Comparison of ENCODE assay signal across 13 cellular contexts in genomic region chr7:1520574-1521234, GRCh38. TPM values are rescaled to one million over a fixed set of nuclear protein-coding genes. Genes with fewer than 3 reads are reported as not detected.
DNase-seq lines count a peak whose midpoint lies in the region; ATAC-seq and TF ChIP-seq lines count a peak whose summit lies in the region.
"Had no signal": no experiment of that assay in that cellular context is flagged by ENCODE, and none has a peak within 500 bp of the region (broad histone marks: within the 10 kb centered on the region; RNA-seq: fewer than 3 reads in every experiment).

No MANE protein-coding gene starts in this region.

- DNase-seq in activated naive CD4-positive, alpha-beta T cell treated with anti-CD3 and anti-CD28 coated beads, Interleukin-2, amount 50 U/mL, for 72 hours (ENCODE audit: low spot score in 2 of 2) = no peak
- peak; percentile 97 for DNase-seq in SW480 (ENCODE audit: low spot score)
- DNase-seq in fibroblast of the aortic adventitia (ENCODE audit: low read depth) = peak; percentile 63
- no peak for DNase-seq in type B pancreatic cell (ENCODE audit: extremely low spot score, unreplicated experiment)
- no peak for DNase-seq in WERI-Rb-1
- DNase-seq in GF-D8 (lab: John Stamatoyannopoulos, UW) = no peak
- DNase-seq: NCI-H1105 treated with DMSO at 0.1 percent for 48 hours, retina had no signal

- H3K9me3 Mint-ChIP-seq in activated naive CD4-positive, alpha-beta T cell treated with anti-CD3 and anti-CD28 coated beads, Interleukin-2, amount 50 U/mL, for 24 hours = peaks cover 4% of the 10 kb centered on the region
- H3K9me3 Mint-ChIP-seq in activated naive CD4-positive, alpha-beta T cell treated with anti-CD3 and anti-CD28 coated beads, Interleukin-2, amount 50 U/mL, for 72 hours = peaks cover 4 to 5% of the 10 kb centered on the region in 2 donors
- peaks cover 5% of the 10 kb centered on the region for H3K9me3 Mint-ChIP-seq in type B pancreatic cell

- no peaks in the 10 kb centered on the region for H3K36me3 ChIP-seq in WERI-Rb-1
- H3K36me3 ChIP-seq: ascending aorta, tibial artery had no signal

- no peaks in the 10 kb centered on the region for H3K27me3 ChIP-seq in WERI-Rb-1 (ENCODE audit: insufficient read depth, low read depth, severe bottlenecking)
- H3K27me3 ChIP-seq: ascending aorta had no signal

- ATAC-seq in activated naive CD4-positive, alpha-beta T cell treated with anti-CD3 and anti-CD28 coated beads, Interleukin-2, amount 50 U/mL, for 72 hours = no peak
- ATAC-seq in HG03139 (IDR thresholded peaks at IDR 0.05; ENCODE audit: unreplicated experiment) = no peak

- H3K27ac Mint-ChIP-seq in activated naive CD4-positive, alpha-beta T cell treated with anti-CD3 and anti-CD28 coated beads, Interleukin-2, amount 50 U/mL, for 24 hours = peak overlapping the region; percentile 51
- H3K27ac Mint-ChIP-seq in activated naive CD4-positive, alpha-beta T cell treated with anti-CD3 and anti-CD28 coated beads, Interleukin-2, amount 50 U/mL, for 72 hours = no peak overlapping the region
- H3K27ac Mint-ChIP-seq in type B pancreatic cell = peak overlapping the region; percentile 22
- H3K27ac Mint-ChIP-seq: memory B cell had no signal

- H3K4me1 Mint-ChIP-seq in activated naive CD4-positive, alpha-beta T cell treated with anti-CD3 and anti-CD28 coated beads, Interleukin-2, amount 50 U/mL, for 24 hours = peaks cover 8% of the 10 kb centered on the region
- H3K4me1 Mint-ChIP-seq in type B pancreatic cell (ENCODE audit: unreplicated experiment) = no peaks in the 10 kb centered on the region

- no peak for TF ChIP-seq CTCF in fibroblast of the aortic adventitia (IDR thresholded peaks at IDR 0.05; ENCODE audit: insufficient read depth, low read length)
- TF ChIP-seq CTCF in type B pancreatic cell (conservative IDR thresholded peaks at IDR 0.05) = no peak
- no peak for TF ChIP-seq CTCF in WERI-Rb-1 (IDR thresholded peaks at IDR 0.05; ENCODE audit: low read depth, low read length)

- peaks cover 3% of the 10 kb centered on the region for H3K9me3 ChIP-seq in WERI-Rb-1 (ENCODE audit: severe bottlenecking)
- H3K9me3 ChIP-seq: ascending aorta, tibial artery had no signal

- H3K4me3 ChIP-seq in fibroblast of the aortic adventitia (ENCODE audit: low read depth, low read length) = no peak overlapping the region
- no peak overlapping the region for H3K4me3 ChIP-seq in WERI-Rb-1 (ENCODE audit: low read depth, low read length)
- H3K4me3 ChIP-seq: ascending aorta, tibial artery had no signal

- H3K27ac ChIP-seq in WERI-Rb-1 = no peak overlapping the region

- no peak overlapping the region for H3K4me3 Mint-ChIP-seq in activated naive CD4-positive, alpha-beta T cell treated with anti-CD3 and anti-CD28 coated beads, Interleukin-2, amount 50 U/mL, for 24 hours
- no peak overlapping the region for H3K4me3 Mint-ChIP-seq in type B pancreatic cell
- H3K4me3 Mint-ChIP-seq: memory B cell had no signal

- no peaks in the 10 kb centered on the region for H3K27me3 Mint-ChIP-seq in activated naive CD4-positive, alpha-beta T cell treated with anti-CD3 and anti-CD28 coated beads, Interleukin-2, amount 50 U/mL, for 24 hours
- H3K27me3 Mint-ChIP-seq in type B pancreatic cell = peaks cover 10% of the 10 kb centered on the region

- peaks cover 6% of the 10 kb centered on the region for H3K36me3 Mint-ChIP-seq in activated naive CD4-positive, alpha-beta T cell treated with anti-CD3 and anti-CD28 coated beads, Interleukin-2, amount 50 U/mL, for 24 hours
- peaks cover 6 to 13% of the 10 kb centered on the region in 2 donors for H3K36me3 Mint-ChIP-seq in activated naive CD4-positive, alpha-beta T cell treated with anti-CD3 and anti-CD28 coated beads, Interleukin-2, amount 50 U/mL, for 72 hours
- no peaks in the 10 kb centered on the region for H3K36me3 Mint-ChIP-seq in type B pancreatic cell

RNA-seq across cellular contexts. Expression of gene MAFK, which starts 9.8 kb away (rescaled TPM):
- total RNA-seq in activated naive CD4-positive, alpha-beta T cell treated with anti-CD3 and anti-CD28 coated beads, Interleukin-2, amount 50 U/mL, for 72 hours = 10 to 100 TPM; 34.1 to 37.3 TPM
- total RNA-seq in fibroblast of the aortic adventitia (ENCODE audit: low replicate concordance) (5.3 and 12.7 TPM in 2 replicates), type B pancreatic cell (ENCODE audit: low replicate concordance) (8.2 and 19.9 TPM in 2 replicates)

RNA-seq across cellular contexts. Expression of gene INTS1, which starts 16.5 kb away (rescaled TPM):
- total RNA-seq in activated naive CD4-positive, alpha-beta T cell treated with anti-CD3 and anti-CD28 coated beads, Interleukin-2, amount 50 U/mL, for 72 hours = 10 to 100 TPM; 84.6 to 85.0 TPM
- total RNA-seq in fibroblast of the aortic adventitia (ENCODE audit: low replicate concordance) (44.2 and 53.1 TPM in 2 replicates), type B pancreatic cell (ENCODE audit: low replicate concordance) (112 and 134 TPM in 2 replicates)

RNA-seq across cellular contexts. Expression of gene TMEM184A, which starts 35.3 kb away (rescaled TPM):
- under 1 TPM; 0.12 to 0.73 TPM for total RNA-seq in activated naive CD4-positive, alpha-beta T cell treated with anti-CD3 and anti-CD28 coated beads, Interleukin-2, amount 50 U/mL, for 72 hours
- total RNA-seq in fibroblast of the aortic adventitia (ENCODE audit: low replicate concordance) = not detected in 2 replicates
- 6.6 and 7.6 TPM in 2 replicates for total RNA-seq in type B pancreatic cell (ENCODE audit: low replicate concordance)
- total RNA-seq: ascending aorta had no signal

RNA-seq across cellular contexts. Expression of gene PSMG3, which starts 49.1 kb away (rescaled TPM):
- total RNA-seq in activated naive CD4-positive, alpha-beta T cell treated with anti-CD3 and anti-CD28 coated beads, Interleukin-2, amount 50 U/mL, for 72 hours = 10 to 100 TPM; 26.8 to 36.4 TPM
- total RNA-seq in fibroblast of the aortic adventitia (ENCODE audit: low replicate concordance) (6.6 and 20.5 TPM in 2 replicates), type B pancreatic cell (ENCODE audit: low replicate concordance) (27.0 and 35.2 TPM in 2 replicates)

Comparison
In these comparisons a context has a peak if more than half of its experiments do, and no peak if none do; other contexts are left out.
1. H3K27ac Mint-ChIP-seq: peak in activated naive CD4-positive, alpha-beta T cell treated with anti-CD3 and anti-CD28 coated beads, Interleukin-2, amount 50 U/mL, for 24 hours (single experiment) and type B pancreatic cell (single experiment); none in activated naive CD4-positive, alpha-beta T cell treated with anti-CD3 and anti-CD28 coated beads, Interleukin-2, amount 50 U/mL, for 72 hours (0 of 2).
2. DNase-seq: peak in SW480 (single experiment) and fibroblast of the aortic adventitia (single experiment); none in activated naive CD4-positive, alpha-beta T cell treated with anti-CD3 and anti-CD28 coated beads, Interleukin-2, amount 50 U/mL, for 72 hours (0 of 2), type B pancreatic cell (single experiment), WERI-Rb-1 (single experiment) and GF-D8 (single experiment).